ENCODE assay signal across 8 cellular contexts in genomic region chr1:54199765-54200518, GRCh38. TPM values are rescaled to one million over a fixed set of nuclear protein-coding genes. Genes with fewer than 3 reads are reported as not detected.
A peak's percentile ranks its signal among the peaks of the same experiment; 100 is the strongest.
DNase-seq lines count a peak whose midpoint lies in the region; ATAC-seq, FAIRE-seq and TF ChIP-seq lines count a peak whose summit lies in the region.

A gene with protein sequence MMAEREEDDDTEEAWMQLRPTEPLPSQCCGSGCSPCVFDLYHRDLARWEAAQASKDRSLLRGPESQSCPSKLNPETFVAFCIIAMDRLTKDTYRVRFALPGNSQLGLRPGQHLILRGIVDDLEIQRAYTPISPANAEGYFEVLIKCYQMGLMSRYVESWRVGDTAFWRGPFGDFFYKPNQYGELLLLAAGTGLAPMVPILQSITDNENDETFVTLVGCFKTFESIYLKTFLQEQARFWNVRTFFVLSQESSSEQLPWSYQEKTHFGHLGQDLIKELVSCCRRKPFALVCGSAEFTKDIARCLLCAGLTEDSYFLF (minus strand): TSS chr1:54200030. CDS start chr1:54195616, 4,414 bp downstream.
Gene MRPL37, plus strand, starts transcription at chr1:54200167. Its CDS starts 77 bp downstream, at chr1:54200244.

- H3K9me3 Mint-ChIP-seq in memory B cell, result no peaks in the 10 kb centered on the region

- peak within 1 kb of the TSS; percentile 47 for H3K56ac ChIP-seq in H1 (replicated peaks; ENCODE audit: insufficient read length, low read depth, low read length)

- POLR2A ChIA-PET in activated CD8-positive, alpha-beta memory T cell treated with anti-CD3 and anti-CD28 coated beads for 36 hours (lab: Charles Lee), result interaction anchor here (1.1 kb wide), 1 partner anchor 85 kb away, joined by 6 read pairs; no protein-coding TSS in a partner anchor
- POLR2A ChIA-PET in H1 (lab: Charles Lee; ENCODE audit: partially characterized antibody), result interaction anchor here (0.8 to 5.3 kb wide), 26 partner anchors 10 to 411 kb away, joined by 3 to 50 read pairs (median 3); no protein-coding TSS in a partner anchor

- no peak within 1 kb of the TSS for H4K5ac ChIP-seq in H1 (ENCODE audit: insufficient read length, low read depth, low read length)

- no peak for TF ChIP-seq CTCF in H1 (IDR thresholded peaks at IDR 0.05; ENCODE audit: control extremely low read depth in 1 of 3, insufficient read depth in 1 of 3, low read depth in 1 of 3, low read length in 3 of 3)

- H3K14ac ChIP-seq in H1 (ENCODE audit: insufficient read length), result no peak within 1 kb of the TSS

- peaks cover 12 to 32% of the 10 kb centered on the region in 2 experiments for H3K79me2 ChIP-seq in H1 (ENCODE audit: control insufficient read depth in 1 of 2, insufficient read depth in 2 of 2, low read length in 2 of 2)

- H3K4me1 Mint-ChIP-seq in memory B cell, result peaks cover 22% of the 10 kb centered on the region

- no peak within 1 kb of the TSS for H3K23ac ChIP-seq in H1 (ENCODE audit: insufficient read length)

- H4K8ac ChIP-seq in H1 (ENCODE audit: extremely low read depth, insufficient read depth, low read length), result peak within 1 kb of the TSS; percentile 98; the same call in 1 of the 2 replicates

- H3K4me1 ChIP-seq in H1 (replicated peaks in 1 of 4; ENCODE audit: control insufficient read depth in 3 of 4, insufficient read depth in 4 of 4, low read length in 3 of 4), result peaks cover 0 to 13% (median 6%) of the 10 kb centered on the region in 4 experiments; a peak in 6 of 7 replicates

- H2AFZ ChIP-seq in H1 (ENCODE audit: low read length), result peak within 1 kb of the TSS; percentile 97

- peak within 1 kb of the TSS; percentile 83 to 100 for H3K4me2 ChIP-seq in H1 (ENCODE audit: insufficient read depth in 1 of 2, low read depth in 2 of 2, low read length in 2 of 2)

- peak within 1 kb of the TSS; percentile 77 for H2BK5ac ChIP-seq in H1 (ENCODE audit: low read depth, low read length)

- peak within 1 kb of the TSS; percentile 44 for H2BK120ac ChIP-seq in H1 (replicated peaks; ENCODE audit: low read depth, low read length)

- no peaks in the 10 kb centered on the region for H3K9me3 ChIP-seq in H1 (ENCODE audit: insufficient read depth in 2 of 2, low read depth in 1 of 2, low read length in 1 of 2)

- no peak within 1 kb of the TSS for H2BK20ac ChIP-seq in H1 (ENCODE audit: low read length)

- peak within 1 kb of the TSS; percentile 80 to 93 (median 92) for H3K9ac ChIP-seq in H1 (replicated peaks in 1 of 4; ENCODE audit: extremely low read depth in 1 of 4, low read depth in 3 of 4, low read length in 3 of 4)

- peak within 1 kb of the TSS; percentile 84 for H3K27ac ChIP-seq in H1 (ENCODE audit: low read depth, low read length)

- DNase-seq in COR-L47 (lab: John Stamatoyannopoulos, UW), result peak; percentile 99
- DNase-seq in HT1080 (ENCODE audit: low read depth), result peak; percentile 97
- DNase-seq in NOMO-1 (lab: John Stamatoyannopoulos, UW; ENCODE audit: unreplicated experiment in 2 of 2), result peak; percentile 96 to 99
- DNase-seq in H1 (ENCODE audit: low read depth in 1 of 2, low spot score in 2 of 2), result peak; percentile 73 to 91
- peak; percentile 79 to 82 for DNase-seq in memory B cell (ENCODE audit: low spot score in 2 of 2)
- peak; percentile 83 for DNase-seq in stimulated activated CD8-positive, alpha-beta memory T cell treated with anti-CD3 and anti-CD28 coated beads, Interleukin-12 subunit alpha, Interleukin-12 subunit beta, amount 100 ng/mL, for 1 hour (ENCODE audit: low read depth)

- FAIRE-seq in H1 (lab: Jason Lieb, UNC), result peak; percentile 48

- H3K36me3 Mint-ChIP-seq in memory B cell, result peaks cover 10% of the 10 kb centered on the region

- H2AK5ac ChIP-seq in H1 (ENCODE audit: low read depth, low read length), result no peak within 1 kb of the TSS

- peaks cover 9% of the 10 kb centered on the region for H3K23me2 ChIP-seq in H1 (ENCODE audit: low read depth, low read length)

- TF ChIP-seq EP300 in H1 (IDR thresholded peaks at IDR 0.05; ENCODE audit: borderline replicate concordance in 1 of 2, low read depth in 2 of 2, low read length in 2 of 2), result no peak

- TF ChIP-seq POLR2A in H1 (IDR thresholded peaks at IDR 0.05; ENCODE audit: control extremely low read depth in 1 of 2, low read depth in 2 of 2, low read length in 2 of 2), result peak; percentile 78 to 98

- H2BK15ac ChIP-seq in H1 (ENCODE audit: low read length), result peak within 1 kb of the TSS; percentile 2; the same call in 1 of the 2 replicates

- H3K36me3 ChIP-seq in H1 (ENCODE audit: control insufficient read depth in 2 of 4, insufficient read depth in 4 of 4, low read length in 3 of 4), result peaks cover 0 to 13% (median 3%) of the 10 kb centered on the region in 4 experiments; a peak in 4 of 8 replicates

- no peaks in the 10 kb centered on the region for H4K20me1 ChIP-seq in H1 (replicated peaks in 1 of 2; ENCODE audit: control insufficient read depth in 1 of 2, insufficient read depth in 2 of 2, low read length in 2 of 2)

- CTCF ChIA-PET in activated CD8-positive, alpha-beta memory T cell treated with anti-CD3 and anti-CD28 coated beads for 36 hours (lab: Charles Lee), result interaction anchor here (1.3 to 2.0 kb wide), 3 partner anchors 14 to 290 kb away, joined by 3 to 6 read pairs (median 5); no protein-coding TSS in a partner anchor
- CTCF ChIA-PET in H1 (lab: Charles Lee; ENCODE audit: partially characterized antibody), result interaction anchor here (0.6 to 4.0 kb wide), 14 partner anchors 11 to 204 kb away, joined by 3 to 16 read pairs (median 3); no protein-coding TSS in a partner anchor

- no peaks in the 10 kb centered on the region for H3K27me3 Mint-ChIP-seq in memory B cell

- no peak within 1 kb of the TSS for H3K4ac ChIP-seq in H1 (replicated peaks; ENCODE audit: insufficient read length, low read depth, low read length)

- WGBS in H1 (ENCODE audit: extremely low coverage in 1 of 2, insufficient coverage in 1 of 2, insufficient read length in 1 of 2, insufficient replicate concordance in 2 of 2, low coverage in 1 of 2, low lambda C conversion rate in 2 of 2, missing lambda C conversion rate in 1 of 2), 2 experiments, result 1% methylated on average over 46 of the region's 51 CpGs; no CpG with 5 or more reads in 1 of the 2 experiments

- H3K18ac ChIP-seq in H1 (ENCODE audit: extremely low read depth, low read length), result peak within 1 kb of the TSS; percentile 39; the same call in 1 of the 2 replicates

- H3K4me3 ChIP-seq in H1 (ENCODE audit: extremely low read depth in 1 of 4, insufficient read depth in 2 of 4, low read depth in 3 of 4, low read length in 4 of 4), result peak within 1 kb of the TSS; percentile 91 to 99 (median 96)

- H2BK12ac ChIP-seq in H1 (ENCODE audit: low read depth, low read length), result 0 out of 2 replicates have a peak within 1 kb of the TSS, but pooled peaks have one; percentile 29

- TF ChIP-seq RAD21 in H1 (IDR thresholded peaks at IDR 0.05 in 1 of 2, conservative IDR thresholded peaks at IDR 0.05 in 1 of 2; ENCODE audit: low read depth in 2 of 2, low read length in 2 of 2), result no peak

- H3K4me3 Mint-ChIP-seq in memory B cell, result peak within 1 kb of the TSS; percentile 99

- peaks cover 4% of the 10 kb centered on the region for H3K79me1 ChIP-seq in H1 (ENCODE audit: low read depth, low read length)

- no peaks in the 10 kb centered on the region for H3K27me3 ChIP-seq in H1 (replicated peaks in 1 of 4; ENCODE audit: control insufficient read depth in 3 of 4, extremely low read depth in 1 of 4, insufficient read depth in 3 of 4, low read length in 3 of 4)

- peak within 1 kb of the TSS; percentile 29 for H4K91ac ChIP-seq in H1 (replicated peaks; ENCODE audit: insufficient read length, low read length)

- H3K27ac Mint-ChIP-seq in memory B cell, result peak within 1 kb of the TSS; percentile 92

- ATAC-seq in GM21367 (IDR thresholded peaks at IDR 0.05; ENCODE audit: unreplicated experiment), result peak; percentile 92
- ATAC-seq in memory B cell (ENCODE audit: low read depth), result peak; percentile 97

TF ChIP-seq in H1, 55 proteins besides CTCF, POLR2A, EP300 and RAD21 (continues in another document):
- no peak for TF ChIP-seq RXRA (IDR thresholded peaks at IDR 0.05; ENCODE audit: insufficient read depth, low read depth, low read length)
- TF ChIP-seq, protein P1, sequence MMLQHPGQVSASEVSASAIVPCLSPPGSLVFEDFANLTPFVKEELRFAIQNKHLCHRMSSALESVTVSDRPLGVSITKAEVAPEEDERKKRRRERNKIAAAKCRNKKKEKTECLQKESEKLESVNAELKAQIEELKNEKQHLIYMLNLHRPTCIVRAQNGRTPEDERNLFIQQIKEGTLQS (IDR thresholded peaks at IDR 0.05; ENCODE audit: insufficient read depth, low read depth, low read length), result 0 out of 2 replicates have a peak, but pooled peaks have one; percentile 34
- peak; percentile 85 for TF ChIP-seq POLR2AphosphoS5 (IDR thresholded peaks at IDR 0.05; ENCODE audit: low read depth, low read length)
- TF ChIP-seq JUND (IDR thresholded peaks at IDR 0.05; ENCODE audit: low read length), result no peak

RNA-seq across cellular contexts. Expression of the first gene that starts in this region (rescaled TPM):
- 6.3 and 6.7 TPM in 2 replicates for total RNA-seq in HT1080 (2014; rRNA removed; shearing (Covaris generic))
- polyA plus RNA-seq in HT1080 (2015; cell fraction: cytosol; rRNA removed), result 3.5 and 3.8 TPM in 2 replicates
- 4.7 and 5.1 TPM in 2 replicates for polyA plus RNA-seq in HT1080 (2015; cell fraction: nucleus; rRNA removed)
- 10 to 100 TPM; 13.5 to 13.8 TPM for total RNA-seq in activated CD8-positive, alpha-beta memory T cell treated with anti-CD3 and anti-CD28 coated beads for 36 hours
- 14.1 and 15.1 TPM in 2 replicates for total RNA-seq in H1 (2021; fragmentation: NEBNext Ultra II Directional; extraction: Animal tissue kit (Norgen Biotek cat#: 25700))
- polyA plus RNA-seq in H1 (2011; rRNA removed), result 13.2 and 14.8 TPM in 2 replicates
- 15.9 TPM for polyA plus RNA-seq in H1 (2011; cell fraction: cytosol; rRNA removed)
- 17.3 TPM for polyA plus RNA-seq in H1 (2011; cell fraction: nucleus; rRNA removed)
- polyA plus RNA-seq in H1 (2012, experiment 1 of 2), result 10.0 to 12.0 TPM (median 10.7 TPM) in 4 replicates
- polyA plus RNA-seq in H1 (2012, experiment 2 of 2), result 7.0 TPM
- polyA plus RNA-seq in H1 (2013, experiment 1 of 2), result 8.2 TPM
- polyA plus RNA-seq in H1 (2013, experiment 2 of 2), result 8.5 TPM
- 18.8 and 22.4 TPM in 2 replicates for polyA minus RNA-seq in H1 (2011; rRNA and poly(A)+ RNA removed)
- 5.1 TPM for polyA minus RNA-seq in H1 (2011; cell fraction: cytosol; rRNA and poly(A)+ RNA removed)
- polyA minus RNA-seq in H1 (2011; cell fraction: nucleus; rRNA and poly(A)+ RNA removed), result 14.9 TPM

RNA-seq across cellular contexts. Expression of gene MRPL37, which starts in this region (rescaled TPM):
- 135 and 158 TPM in 2 replicates for total RNA-seq in HT1080 (2014; rRNA removed; shearing (Covaris generic))
- polyA plus RNA-seq in HT1080 (2015; cell fraction: cytosol; rRNA removed), result 116 and 126 TPM in 2 replicates
- 65.8 and 68.7 TPM in 2 replicates for polyA plus RNA-seq in HT1080 (2015; cell fraction: nucleus; rRNA removed)
- total RNA-seq in activated CD8-positive, alpha-beta memory T cell treated with anti-CD3 and anti-CD28 coated beads for 36 hours, result 100 to 1,000 TPM; 218 to 226 TPM
- total RNA-seq in H1 (2021; fragmentation: NEBNext Ultra II Directional; extraction: Animal tissue kit (Norgen Biotek cat#: 25700)), result 126 and 129 TPM in 2 replicates
- polyA plus RNA-seq in H1 (2011; rRNA removed), result 45.5 and 66.6 TPM in 2 replicates
- polyA plus RNA-seq in H1 (2011; cell fraction: cytosol; rRNA removed), result 50.6 TPM
- polyA plus RNA-seq in H1 (2011; cell fraction: nucleus; rRNA removed), result 44.3 TPM
- polyA plus RNA-seq in H1 (2012, experiment 1 of 2), result 139 to 155 TPM (median 151 TPM) in 4 replicates
- polyA plus RNA-seq in H1 (2012, experiment 2 of 2), result 260 TPM
- 113 TPM for polyA plus RNA-seq in H1 (2013, experiment 1 of 2)
- polyA plus RNA-seq in H1 (2013, experiment 2 of 2), result 115 TPM
- 36.0 and 42.4 TPM in 2 replicates for polyA minus RNA-seq in H1 (2011; rRNA and poly(A)+ RNA removed)
- polyA minus RNA-seq in H1 (2011; cell fraction: cytosol; rRNA and poly(A)+ RNA removed), result 23.6 TPM
- 26.2 TPM for polyA minus RNA-seq in H1 (2011; cell fraction: nucleus; rRNA and poly(A)+ RNA removed)

Comparison
In these comparisons a context has a peak if more than half of its experiments do, and no peak if none do; other contexts are left out.
1. Peak in every context shown above with its lines: DNase-seq, ATAC-seq, H3K4me3 ChIP-seq and H3K27ac ChIP-seq.